ENCODE assay signal across 1 cellular context in the genomic region with DNA sequence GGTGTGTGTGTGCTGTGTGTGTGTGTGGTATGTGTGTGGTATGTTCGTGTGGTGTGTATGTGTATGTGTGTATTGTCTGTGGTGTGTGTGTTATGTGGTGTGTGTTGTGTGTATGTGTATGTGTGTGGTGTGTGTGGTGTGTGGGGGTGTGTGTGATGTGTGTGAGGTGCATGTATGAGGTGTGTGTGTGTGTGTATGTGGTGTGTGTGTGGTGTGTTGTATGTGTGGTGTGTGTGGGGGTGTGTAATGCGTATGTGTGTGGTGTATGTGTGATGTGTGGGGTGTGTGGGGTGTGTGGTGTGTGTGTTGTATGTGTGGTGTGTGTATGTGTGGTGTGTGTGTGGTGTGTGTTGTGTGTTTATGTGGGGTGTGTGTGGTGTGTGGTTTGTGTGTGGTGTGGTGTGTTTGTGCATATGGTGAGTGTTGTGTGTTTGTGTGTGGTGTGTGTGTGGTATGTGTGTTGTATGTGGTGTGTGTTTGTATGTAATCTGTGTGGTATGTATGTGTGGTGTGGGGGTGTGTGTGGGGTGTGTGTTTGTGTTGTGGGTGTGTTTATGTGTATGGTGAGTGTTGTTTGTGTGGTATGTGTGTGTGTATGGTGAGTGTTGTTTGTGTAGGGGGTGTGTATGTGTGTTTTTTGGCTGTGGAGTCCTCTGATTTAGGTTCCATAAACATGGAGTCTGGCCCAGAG.
TF ChIP-seq lines count a peak whose summit lies in the region.

No MANE protein-coding gene starts in this region.

TF ChIP-seq in IMR-90, 13 proteins besides CTCF, POLR2A, EP300 and RAD21:
- TF ChIP-seq CHD1 (IDR thresholded peaks at IDR 0.05; ENCODE audit: low read depth, low read length) = no peak
- no peak for TF ChIP-seq RFX5 (IDR thresholded peaks at IDR 0.05; ENCODE audit: low read depth, low read length)
- TF ChIP-seq MXI1 (IDR thresholded peaks at IDR 0.05; ENCODE audit: borderline replicate concordance, low read depth, low read length) = no peak
- no peak for TF ChIP-seq NFE2L2 (IDR thresholded peaks at IDR 0.05; ENCODE audit: low read depth, low read length)
- no peak for TF ChIP-seq BHLHE40 (IDR thresholded peaks at IDR 0.05; ENCODE audit: low read depth, low read length)
- TF ChIP-seq, protein P1, sequence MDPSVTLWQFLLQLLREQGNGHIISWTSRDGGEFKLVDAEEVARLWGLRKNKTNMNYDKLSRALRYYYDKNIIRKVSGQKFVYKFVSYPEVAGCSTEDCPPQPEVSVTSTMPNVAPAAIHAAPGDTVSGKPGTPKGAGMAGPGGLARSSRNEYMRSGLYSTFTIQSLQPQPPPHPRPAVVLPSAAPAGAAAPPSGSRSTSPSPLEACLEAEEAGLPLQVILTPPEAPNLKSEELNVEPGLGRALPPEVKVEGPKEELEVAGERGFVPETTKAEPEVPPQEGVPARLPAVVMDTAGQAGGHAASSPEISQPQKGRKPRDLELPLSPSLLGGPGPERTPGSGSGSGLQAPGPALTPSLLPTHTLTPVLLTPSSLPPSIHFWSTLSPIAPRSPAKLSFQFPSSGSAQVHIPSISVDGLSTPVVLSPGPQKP (IDR thresholded peaks at IDR 0.05; ENCODE audit: borderline replicate concordance, low read depth, low read length) = no peak
- no peak for TF ChIP-seq RCOR1 (IDR thresholded peaks at IDR 0.05; ENCODE audit: insufficient replicate concordance, low read length)
- TF ChIP-seq CEBPB (IDR thresholded peaks at IDR 0.05; ENCODE audit: low read depth, low read length) = no peak
- no peak for TF ChIP-seq FOS (IDR thresholded peaks at IDR 0.05; ENCODE audit: low read depth, low read length)
